8 cellular contexts compared by ENCODE assay signal in the genomic region with DNA sequence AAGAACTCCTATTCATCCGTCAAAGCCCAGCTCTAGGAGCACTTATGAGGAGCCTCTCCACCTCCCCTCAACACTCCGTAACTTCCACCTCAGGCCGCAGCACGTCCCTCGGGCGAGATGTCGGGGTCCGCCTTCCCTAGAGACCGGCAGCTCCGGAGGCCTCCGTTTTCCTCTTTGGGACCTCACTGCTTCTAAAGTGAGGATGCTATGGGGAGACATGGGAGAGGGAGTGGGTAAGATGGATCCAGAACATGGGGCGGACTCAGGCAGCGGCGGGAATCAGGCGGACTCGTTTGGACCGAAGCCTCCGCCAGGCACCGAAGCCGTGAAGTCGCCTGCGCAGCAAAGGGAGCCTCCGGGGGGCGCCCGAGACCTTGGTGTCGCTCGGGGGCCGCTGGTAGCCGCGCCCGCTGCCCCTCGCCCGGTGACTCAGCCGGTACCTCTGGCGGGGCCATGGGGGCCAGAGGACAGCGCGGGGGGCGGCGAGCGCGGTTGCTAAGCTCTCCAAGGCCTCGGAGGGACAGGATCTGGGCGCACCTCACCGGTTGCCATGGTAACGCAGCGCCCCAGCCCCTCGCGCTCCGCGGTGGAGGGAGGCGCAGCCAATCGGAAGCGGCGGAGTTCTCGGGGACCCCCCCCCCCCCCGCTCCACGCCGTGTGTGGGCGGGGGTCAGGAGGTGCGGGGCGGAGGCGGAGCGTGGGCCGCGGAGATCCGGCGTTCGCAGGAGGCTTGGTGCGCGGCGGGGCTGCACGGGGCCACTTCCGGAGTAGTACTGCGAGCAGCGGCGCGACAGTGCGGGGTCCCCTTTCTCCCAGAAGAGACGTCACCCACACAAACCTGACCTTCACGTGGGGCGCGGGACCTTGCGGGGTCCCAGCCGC. TPM values are rescaled to one million over a fixed set of nuclear protein-coding genes. Genes with fewer than 3 reads are reported as not detected.
DNase-seq lines count a peak whose midpoint lies in the region; ATAC-seq, FAIRE-seq and TF ChIP-seq lines count a peak whose summit lies in the region.

No MANE protein-coding gene starts in this region.

- peaks cover 35% of the 10 kb centered on the region for H3K4me1 ChIP-seq in HepG2 (ENCODE audit: insufficient read depth, low read length)

- H2AFZ ChIP-seq in HepG2 (ENCODE audit: low read length), result no peak overlapping the region

- POLR2A ChIA-PET in activated CD4-positive, alpha-beta T cell treated with anti-CD3 and anti-CD28 coated beads for 36 hours (lab: Charles Lee), result no interaction called here
- POLR2A ChIA-PET in HepG2 (lab: Yijun Ruan, JAX), result interaction anchor here (0.7 to 1.1 kb wide), 3 partner anchors 50 to 424 kb away, joined by 3 read pairs; no protein-coding TSS in a partner anchor

- WGBS in HepG2 (ENCODE audit: low lambda C conversion rate), result 6% methylated on average over 25 of the region's 84 CpGs

- peak overlapping the region; percentile 69 for H3K4me3 Mint-ChIP-seq in activated CD4-positive, alpha-beta T cell treated with anti-CD3 and anti-CD28 coated beads for 36 hours

- in situ Hi-C loops in HepG2 (cut with HindIII; ENCODE audit: extremely low pct_ligation_motif_present, low pct_unique_long_range_greater_than_20kb), result no loop called here

- H3K27me3 ChIP-seq in HepG2 (ENCODE audit: control insufficient read depth in 1 of 2, insufficient read depth in 2 of 2, low read length in 2 of 2), result peaks cover 4 to 26% of the 10 kb centered on the region in 2 experiments; a peak in 4 of 5 replicates

- H3K9me3 Mint-ChIP-seq in activated CD4-positive, alpha-beta T cell treated with anti-CD3 and anti-CD28 coated beads for 36 hours (ENCODE audit: low read depth), result no peaks in the 10 kb centered on the region

- TF ChIP-seq CTCF in choroid plexus epithelial cell (conservative IDR thresholded peaks at IDR 0.05; ENCODE audit: low read depth, low read length), result peak; percentile 54
- TF ChIP-seq CTCF in HepG2 (CRISPR knock-in tag; IDR thresholded peaks at IDR 0.05), result peak; percentile 88

- DNase-seq in GDM1 (lab: John Stamatoyannopoulos, UW) (peak; percentile 43), NCI-H1694 treated with DMSO at 0.1 percent for 48 hours (lab: John Stamatoyannopoulos, UW) (peak; percentile 25), choroid plexus epithelial cell (ENCODE audit: low read depth) (peak; percentile 78), HepG2 (ENCODE audit: low spot score) (peak; percentile 49), COR-L47 (lab: John Stamatoyannopoulos, UW) (no peak)
- DNase-seq in activated CD4-positive, alpha-beta T cell treated with anti-CD3 and anti-CD28 coated beads for 36 hours, result peak; percentile 90
- DNase-seq in stimulated activated CD4-positive, alpha-beta T cell treated with anti-CD3 and anti-CD28 coated beads, TNF-alpha, amount 100 ng/mL, for 24 hours (ENCODE audit: low read depth in 3 of 3), result peak in 2 of 3 experiments; percentile 56 to 79

- intact Hi-C loops in activated CD4-positive, alpha-beta T cell treated with anti-CD3 and anti-CD28 coated beads for 36 hours (cut with DNase I, micrococcal nuclease), result loop anchor here (1.0 to 5.0 kb wide), 14 partner anchors 17 to 659 kb away; a partner anchor contains a TSS
- intact Hi-C loops in HepG2 (cut with micrococcal nuclease; ENCODE audit: unreplicated experiment), result loop anchor here (1.0 kb wide), 1 partner anchor 191 kb away; no protein-coding TSS in a partner anchor

- H3K4me1 Mint-ChIP-seq in activated CD4-positive, alpha-beta T cell treated with anti-CD3 and anti-CD28 coated beads for 36 hours, result peaks cover 25% of the 10 kb centered on the region

- H3K27me3 Mint-ChIP-seq in activated CD4-positive, alpha-beta T cell treated with anti-CD3 and anti-CD28 coated beads for 36 hours, result peaks cover 15% of the 10 kb centered on the region

- peak; percentile 84 for TF ChIP-seq RAD21 in HepG2 (CRISPR knock-in tag; IDR thresholded peaks at IDR 0.05)

- H3K36me3 Mint-ChIP-seq in activated CD4-positive, alpha-beta T cell treated with anti-CD3 and anti-CD28 coated beads for 36 hours (ENCODE audit: low read depth), result peaks cover 5% of the 10 kb centered on the region

- no peaks in the 10 kb centered on the region for H3K36me3 ChIP-seq in HepG2 (replicated peaks in 1 of 2; ENCODE audit: control insufficient read depth in 1 of 2, insufficient read depth in 2 of 2, low read length in 2 of 2)

- H3K4me3 ChIP-seq in choroid plexus epithelial cell (ENCODE audit: low read depth, low read length), result peak overlapping the region; percentile 79
- peak overlapping the region; percentile 64 to 76 (median 65) for H3K4me3 ChIP-seq in HepG2 (replicated peaks in 1 of 3; ENCODE audit: insufficient read depth in 1 of 3, low read depth in 2 of 3, low read length in 3 of 3)

- H3K79me2 ChIP-seq in HepG2 (ENCODE audit: insufficient read depth, low read length), result no peaks in the 10 kb centered on the region

- CTCF ChIA-PET in activated CD4-positive, alpha-beta T cell treated with anti-CD3 and anti-CD28 coated beads for 36 hours (lab: Charles Lee), result interaction anchor here (0.6 to 7.5 kb wide), 16 partner anchors 12 to 693 kb away, joined by 3 to 87 read pairs (median 5); a partner anchor contains a TSS
- CTCF ChIA-PET in HepG2 (lab: Yijun Ruan, JAX; ENCODE audit: low intra/inter-chr PET ratio, low total read pairs), result interaction anchor here (0.8 to 3.8 kb wide), 2 partner anchors 191 to 299 kb away, joined by 3 to 37 read pairs; no protein-coding TSS in a partner anchor

- H4K20me1 ChIP-seq in HepG2 (ENCODE audit: insufficient read depth, low read length), result peaks cover 20% of the 10 kb centered on the region; the same call in 1 of the 2 replicates

- FAIRE-seq in HepG2 (lab: Jason Lieb, UNC), result no peak

- H3K27ac ChIP-seq in HepG2 (ENCODE audit: extremely low read length, insufficient read depth, low read length), result no peak overlapping the region

- BruUV-seq in HepG2 (replicated peaks; lab: Mats Ljungman, UMichigan), result no TSS peak

- H3K9ac ChIP-seq in HepG2 (ENCODE audit: insufficient read depth, low read depth, low read length), result 0 out of 2 replicates have a peak overlapping the region, but pooled peaks have one; percentile 13

- no peak for TF ChIP-seq POLR2A in HepG2 (IDR thresholded peaks at IDR 0.05; ENCODE audit: insufficient read depth in 1 of 2, low read depth in 2 of 2, low read length in 2 of 2)

- no peaks in the 10 kb centered on the region for H3K9me3 ChIP-seq in HepG2 (ENCODE audit: low read length)

- TF ChIP-seq EP300 in HepG2 (IDR thresholded peaks at IDR 0.05; ENCODE audit: low read depth in 2 of 2, low read length in 2 of 2) (no peak), HepG2 (CRISPR knock-in tag; IDR thresholded peaks at IDR 0.05; ENCODE audit: borderline replicate concordance) (no peak)

- H3K4me2 ChIP-seq in HepG2 (ENCODE audit: low read depth, low read length), result peak overlapping the region; percentile 80

- H3K27ac Mint-ChIP-seq in activated CD4-positive, alpha-beta T cell treated with anti-CD3 and anti-CD28 coated beads for 36 hours, result no peak overlapping the region

- peak; percentile 24 for ATAC-seq in activated CD4-positive, alpha-beta T cell treated with anti-CD3 and anti-CD28 coated beads for 36 hours
- ATAC-seq in HepG2 (peak; percentile 31), HG03565 (IDR thresholded peaks at IDR 0.05; ENCODE audit: unreplicated experiment) (no peak)

RNA-seq across cellular contexts. Expression of a gene that starts 1.3 kb away (rescaled TPM):
- total RNA-seq in activated CD4-positive, alpha-beta T cell treated with anti-CD3 and anti-CD28 coated beads for 36 hours, result 10 to 100 TPM; 13.6 to 16.5 TPM
- total RNA-seq in HepG2 (2016; rRNA removed; fragmentation: Illumina TruSeq; extraction: Trizol), result 0.31 TPM in 1 of 2 replicates, not detected in the other
- not detected in 2 replicates for total RNA-seq in HepG2 (2016; cell fraction: cytosol; rRNA removed; fragmentation: Illumina TruSeq; extraction: Trizol; ENCODE audit: low read depth)
- 0.12 and 0.26 TPM in 2 replicates for total RNA-seq in HepG2 (2016; cell fraction: insoluble cytoplasmic fraction; rRNA removed; fragmentation: Illumina TruSeq; extraction: Trizol)
- total RNA-seq in HepG2 (2016; cell fraction: membrane; rRNA removed; fragmentation: Illumina TruSeq; extraction: Trizol), result 0.06 and 0.07 TPM in 2 replicates
- total RNA-seq in HepG2 (2016; cell fraction: nucleus; rRNA removed; fragmentation: Illumina TruSeq; extraction: Trizol), result not detected in 2 replicates
- 0.04 and 0.10 TPM in 2 replicates for polyA plus RNA-seq in HepG2 (2011; rRNA removed)
- polyA plus RNA-seq in HepG2 (2011; cell fraction: cytosol; rRNA removed), result 0.09 and 0.12 TPM in 2 replicates
- 1.1 and 1.2 TPM in 2 replicates for polyA plus RNA-seq in HepG2 (2011; cell fraction: nucleus; rRNA removed)
- 0.23 and 0.39 TPM in 2 replicates for polyA plus RNA-seq in HepG2 (2012)
- not detected in 2 replicates for polyA plus RNA-seq in HepG2 (2016; cell fraction: cytosol; fragmentation: Illumina TruSeq; extraction: Trizol; ENCODE audit: low read depth)
- 0.08 TPM in 1 of 2 replicates, not detected in the other for polyA plus RNA-seq in HepG2 (2016; cell fraction: insoluble cytoplasmic fraction; fragmentation: Illumina TruSeq; extraction: Trizol; ENCODE audit: low read depth)
- polyA plus RNA-seq in HepG2 (2016; cell fraction: membrane; fragmentation: Illumina TruSeq; extraction: Trizol; ENCODE audit: low read depth), result 0.06 and 0.09 TPM in 2 replicates
- polyA plus RNA-seq in HepG2 (2016; cell fraction: nucleus; fragmentation: Illumina TruSeq; extraction: Trizol; ENCODE audit: insufficient read depth, low read depth), result 0.84 TPM in 1 of 2 replicates, not detected in the other
- polyA minus RNA-seq in HepG2 (2011; rRNA and poly(A)+ RNA removed; ENCODE audit: low replicate concordance), result 0.12 and 0.56 TPM in 2 replicates
- not detected in 2 replicates for polyA minus RNA-seq in HepG2 (2011; cell fraction: cytosol; rRNA and poly(A)+ RNA removed)
- 0.12 and 0.13 TPM in 2 replicates for polyA minus RNA-seq in HepG2 (2011; cell fraction: nucleus; rRNA and poly(A)+ RNA removed)

RNA-seq across cellular contexts. Expression of a gene that starts 11.8 kb away (rescaled TPM):
- 10 to 100 TPM; 31.4 to 38.6 TPM for total RNA-seq in activated CD4-positive, alpha-beta T cell treated with anti-CD3 and anti-CD28 coated beads for 36 hours
- 28.2 and 28.5 TPM in 2 replicates for total RNA-seq in HepG2 (2016; rRNA removed; fragmentation: Illumina TruSeq; extraction: Trizol)
- 14.6 and 20.0 TPM in 2 replicates for total RNA-seq in HepG2 (2016; cell fraction: cytosol; rRNA removed; fragmentation: Illumina TruSeq; extraction: Trizol; ENCODE audit: low read depth)
- total RNA-seq in HepG2 (2016; cell fraction: insoluble cytoplasmic fraction; rRNA removed; fragmentation: Illumina TruSeq; extraction: Trizol), result 30.5 and 31.5 TPM in 2 replicates
- total RNA-seq in HepG2 (2016; cell fraction: membrane; rRNA removed; fragmentation: Illumina TruSeq; extraction: Trizol), result 29.3 and 32.1 TPM in 2 replicates
- total RNA-seq in HepG2 (2016; cell fraction: nucleus; rRNA removed; fragmentation: Illumina TruSeq; extraction: Trizol), result 13.5 and 15.0 TPM in 2 replicates
- 23.7 and 30.7 TPM in 2 replicates for polyA plus RNA-seq in HepG2 (2011; rRNA removed)
- polyA plus RNA-seq in HepG2 (2011; cell fraction: cytosol; rRNA removed), result 28.7 and 32.0 TPM in 2 replicates
- polyA plus RNA-seq in HepG2 (2011; cell fraction: nucleus; rRNA removed), result 12.2 and 17.3 TPM in 2 replicates
- polyA plus RNA-seq in HepG2 (2012), result 7.1 and 10.8 TPM in 2 replicates
- 21.4 and 25.7 TPM in 2 replicates for polyA plus RNA-seq in HepG2 (2016; cell fraction: cytosol; fragmentation: Illumina TruSeq; extraction: Trizol; ENCODE audit: low read depth)
- 30.2 and 32.2 TPM in 2 replicates for polyA plus RNA-seq in HepG2 (2016; cell fraction: insoluble cytoplasmic fraction; fragmentation: Illumina TruSeq; extraction: Trizol; ENCODE audit: low read depth)
- 25.8 and 29.0 TPM in 2 replicates for polyA plus RNA-seq in HepG2 (2016; cell fraction: membrane; fragmentation: Illumina TruSeq; extraction: Trizol; ENCODE audit: low read depth)
- polyA plus RNA-seq in HepG2 (2016; cell fraction: nucleus; fragmentation: Illumina TruSeq; extraction: Trizol; ENCODE audit: insufficient read depth, low read depth), result 19.9 and 28.4 TPM in 2 replicates
- 18.1 and 38.8 TPM in 2 replicates for polyA minus RNA-seq in HepG2 (2011; rRNA and poly(A)+ RNA removed; ENCODE audit: low replicate concordance)
- 2.6 and 5.9 TPM in 2 replicates for polyA minus RNA-seq in HepG2 (2011; cell fraction: cytosol; rRNA and poly(A)+ RNA removed)
- 1.7 TPM in 1 of 2 replicates, not detected in the other for polyA minus RNA-seq in HepG2 (2011; cell fraction: nucleus; rRNA and poly(A)+ RNA removed)

RNA-seq across cellular contexts. Expression of a gene that starts 23.7 kb away (rescaled TPM):
- total RNA-seq in activated CD4-positive, alpha-beta T cell treated with anti-CD3 and anti-CD28 coated beads for 36 hours, result 10 to 100 TPM; 29.1 to 37.0 TPM
- total RNA-seq in HepG2 (2016; rRNA removed; fragmentation: Illumina TruSeq; extraction: Trizol), result 14.5 and 25.3 TPM in 2 replicates
- total RNA-seq in HepG2 (2016; cell fraction: cytosol; rRNA removed; fragmentation: Illumina TruSeq; extraction: Trizol; ENCODE audit: low read depth), result 12.1 and 14.2 TPM in 2 replicates
- 12.8 and 22.5 TPM in 2 replicates for total RNA-seq in HepG2 (2016; cell fraction: insoluble cytoplasmic fraction; rRNA removed; fragmentation: Illumina TruSeq; extraction: Trizol)
- total RNA-seq in HepG2 (2016; cell fraction: membrane; rRNA removed; fragmentation: Illumina TruSeq; extraction: Trizol), result 10.3 and 14.0 TPM in 2 replicates
- total RNA-seq in HepG2 (2016; cell fraction: nucleus; rRNA removed; fragmentation: Illumina TruSeq; extraction: Trizol), result 16.5 and 22.6 TPM in 2 replicates
- polyA plus RNA-seq in HepG2 (2011; rRNA removed), result 42.8 and 49.5 TPM in 2 replicates
- polyA plus RNA-seq in HepG2 (2011; cell fraction: cytosol; rRNA removed), result 18.9 and 24.7 TPM in 2 replicates
- 184 and 197 TPM in 2 replicates for polyA plus RNA-seq in HepG2 (2011; cell fraction: nucleus; rRNA removed)
- 22.1 and 23.1 TPM in 2 replicates for polyA plus RNA-seq in HepG2 (2012)
- 2.9 and 3.9 TPM in 2 replicates for polyA plus RNA-seq in HepG2 (2016; cell fraction: cytosol; fragmentation: Illumina TruSeq; extraction: Trizol; ENCODE audit: low read depth)
- 12.2 and 15.0 TPM in 2 replicates for polyA plus RNA-seq in HepG2 (2016; cell fraction: insoluble cytoplasmic fraction; fragmentation: Illumina TruSeq; extraction: Trizol; ENCODE audit: low read depth)
- polyA plus RNA-seq in HepG2 (2016; cell fraction: membrane; fragmentation: Illumina TruSeq; extraction: Trizol; ENCODE audit: low read depth), result 3.9 and 4.7 TPM in 2 replicates
- polyA plus RNA-seq in HepG2 (2016; cell fraction: nucleus; fragmentation: Illumina TruSeq; extraction: Trizol; ENCODE audit: insufficient read depth, low read depth), result 54.3 and 66.6 TPM in 2 replicates
- polyA minus RNA-seq in HepG2 (2011; rRNA and poly(A)+ RNA removed; ENCODE audit: low replicate concordance), result 82.1 and 106 TPM in 2 replicates
- 15.1 and 19.0 TPM in 2 replicates for polyA minus RNA-seq in HepG2 (2011; cell fraction: cytosol; rRNA and poly(A)+ RNA removed)
- polyA minus RNA-seq in HepG2 (2011; cell fraction: nucleus; rRNA and poly(A)+ RNA removed), result 33.1 and 46.4 TPM in 2 replicates

RNA-seq across cellular contexts. Expression of a gene that starts 28.5 kb away (rescaled TPM):
- total RNA-seq in activated CD4-positive, alpha-beta T cell treated with anti-CD3 and anti-CD28 coated beads for 36 hours, result under 1 TPM; 0.11 to 0.18 TPM
- not detected in 2 replicates for total RNA-seq in HepG2 (2016; rRNA removed; fragmentation: Illumina TruSeq; extraction: Trizol)
- total RNA-seq in HepG2 (2016; cell fraction: cytosol; rRNA removed; fragmentation: Illumina TruSeq; extraction: Trizol; ENCODE audit: low read depth), result not detected in 2 replicates
- total RNA-seq in HepG2 (2016; cell fraction: insoluble cytoplasmic fraction; rRNA removed; fragmentation: Illumina TruSeq; extraction: Trizol), result not detected in 2 replicates
- not detected in 2 replicates for total RNA-seq in HepG2 (2016; cell fraction: membrane; rRNA removed; fragmentation: Illumina TruSeq; extraction: Trizol)
- not detected in 2 replicates for total RNA-seq in HepG2 (2016; cell fraction: nucleus; rRNA removed; fragmentation: Illumina TruSeq; extraction: Trizol)
- polyA plus RNA-seq in HepG2 (2011; rRNA removed), result 0.01 TPM in 1 of 2 replicates, not detected in the other
- not detected in 2 replicates for polyA plus RNA-seq in HepG2 (2011; cell fraction: cytosol; rRNA removed)
- polyA plus RNA-seq in HepG2 (2011; cell fraction: nucleus; rRNA removed), result not detected in 2 replicates
- not detected in 2 replicates for polyA plus RNA-seq in HepG2 (2012)
- polyA plus RNA-seq in HepG2 (2016; cell fraction: cytosol; fragmentation: Illumina TruSeq; extraction: Trizol; ENCODE audit: low read depth), result not detected in 2 replicates
- polyA plus RNA-seq in HepG2 (2016; cell fraction: insoluble cytoplasmic fraction; fragmentation: Illumina TruSeq; extraction: Trizol; ENCODE audit: low read depth), result not detected in 2 replicates
- polyA plus RNA-seq in HepG2 (2016; cell fraction: membrane; fragmentation: Illumina TruSeq; extraction: Trizol; ENCODE audit: low read depth), result 0.05 TPM in 1 of 2 replicates, not detected in the other
- not detected in 2 replicates for polyA plus RNA-seq in HepG2 (2016; cell fraction: nucleus; fragmentation: Illumina TruSeq; extraction: Trizol; ENCODE audit: insufficient read depth, low read depth)
- 0.08 TPM in 1 of 2 replicates, not detected in the other for polyA minus RNA-seq in HepG2 (2011; rRNA and poly(A)+ RNA removed; ENCODE audit: low replicate concordance)
- polyA minus RNA-seq in HepG2 (2011; cell fraction: cytosol; rRNA and poly(A)+ RNA removed), result not detected in 2 replicates
- polyA minus RNA-seq in HepG2 (2011; cell fraction: nucleus; rRNA and poly(A)+ RNA removed), result not detected in 2 replicates

Comparison
In these comparisons a context has a peak if more than half of its experiments do, and no peak if none do; other contexts are left out.
1. RNA of a gene that starts 1.3 kb away (total RNA-seq): 13.6 to 16.5 TPM in activated CD4-positive, alpha-beta T cell treated with anti-CD3 and anti-CD28 coated beads for 36 hours; 0.06 to 0.31 TPM in HepG2; every median in the first group is over 10 times any median in the second.